In the genomic region with DNA sequence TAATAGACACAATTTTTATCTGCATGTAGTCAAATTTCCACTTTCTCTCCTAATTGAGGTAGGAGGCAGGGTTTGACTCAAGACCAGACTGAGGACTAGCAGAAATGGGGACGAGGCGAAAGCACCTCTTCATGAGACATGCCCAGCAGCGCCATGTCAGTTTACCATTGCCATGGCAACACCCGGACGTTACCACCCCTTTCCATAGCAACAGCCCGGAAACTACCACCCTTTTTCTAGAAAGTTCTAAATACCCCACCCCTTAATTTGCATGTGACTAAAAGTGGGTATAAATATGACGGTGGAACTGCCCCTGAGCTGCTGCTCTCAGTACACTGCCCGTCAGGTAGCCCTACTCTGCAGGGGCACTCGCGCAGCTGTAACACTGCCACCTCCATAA, we compare ENCODE assay signal across 1 cellular context.
TF ChIP-seq lines count a peak whose summit lies in the region.

No MANE protein-coding gene starts in this region.

TF ChIP-seq in GM23338, 12 proteins besides CTCF, POLR2A, EP300 and RAD21:
- TF ChIP-seq, protein P1, sequence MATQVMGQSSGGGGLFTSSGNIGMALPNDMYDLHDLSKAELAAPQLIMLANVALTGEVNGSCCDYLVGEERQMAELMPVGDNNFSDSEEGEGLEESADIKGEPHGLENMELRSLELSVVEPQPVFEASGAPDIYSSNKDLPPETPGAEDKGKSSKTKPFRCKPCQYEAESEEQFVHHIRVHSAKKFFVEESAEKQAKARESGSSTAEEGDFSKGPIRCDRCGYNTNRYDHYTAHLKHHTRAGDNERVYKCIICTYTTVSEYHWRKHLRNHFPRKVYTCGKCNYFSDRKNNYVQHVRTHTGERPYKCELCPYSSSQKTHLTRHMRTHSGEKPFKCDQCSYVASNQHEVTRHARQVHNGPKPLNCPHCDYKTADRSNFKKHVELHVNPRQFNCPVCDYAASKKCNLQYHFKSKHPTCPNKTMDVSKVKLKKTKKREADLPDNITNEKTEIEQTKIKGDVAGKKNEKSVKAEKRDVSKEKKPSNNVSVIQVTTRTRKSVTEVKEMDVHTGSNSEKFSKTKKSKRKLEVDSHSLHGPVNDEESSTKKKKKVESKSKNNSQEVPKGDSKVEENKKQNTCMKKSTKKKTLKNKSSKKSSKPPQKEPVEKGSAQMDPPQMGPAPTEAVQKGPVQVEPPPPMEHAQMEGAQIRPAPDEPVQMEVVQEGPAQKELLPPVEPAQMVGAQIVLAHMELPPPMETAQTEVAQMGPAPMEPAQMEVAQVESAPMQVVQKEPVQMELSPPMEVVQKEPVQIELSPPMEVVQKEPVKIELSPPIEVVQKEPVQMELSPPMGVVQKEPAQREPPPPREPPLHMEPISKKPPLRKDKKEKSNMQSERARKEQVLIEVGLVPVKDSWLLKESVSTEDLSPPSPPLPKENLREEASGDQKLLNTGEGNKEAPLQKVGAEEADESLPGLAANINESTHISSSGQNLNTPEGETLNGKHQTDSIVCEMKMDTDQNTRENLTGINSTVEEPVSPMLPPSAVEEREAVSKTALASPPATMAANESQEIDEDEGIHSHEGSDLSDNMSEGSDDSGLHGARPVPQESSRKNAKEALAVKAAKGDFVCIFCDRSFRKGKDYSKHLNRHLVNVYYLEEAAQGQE (IDR thresholded peaks at IDR 0.05; ENCODE audit: unreplicated experiment), result no peak
- no peak for TF ChIP-seq STAT1 (IDR thresholded peaks at IDR 0.05; ENCODE audit: unreplicated experiment)
- TF ChIP-seq, protein P2, sequence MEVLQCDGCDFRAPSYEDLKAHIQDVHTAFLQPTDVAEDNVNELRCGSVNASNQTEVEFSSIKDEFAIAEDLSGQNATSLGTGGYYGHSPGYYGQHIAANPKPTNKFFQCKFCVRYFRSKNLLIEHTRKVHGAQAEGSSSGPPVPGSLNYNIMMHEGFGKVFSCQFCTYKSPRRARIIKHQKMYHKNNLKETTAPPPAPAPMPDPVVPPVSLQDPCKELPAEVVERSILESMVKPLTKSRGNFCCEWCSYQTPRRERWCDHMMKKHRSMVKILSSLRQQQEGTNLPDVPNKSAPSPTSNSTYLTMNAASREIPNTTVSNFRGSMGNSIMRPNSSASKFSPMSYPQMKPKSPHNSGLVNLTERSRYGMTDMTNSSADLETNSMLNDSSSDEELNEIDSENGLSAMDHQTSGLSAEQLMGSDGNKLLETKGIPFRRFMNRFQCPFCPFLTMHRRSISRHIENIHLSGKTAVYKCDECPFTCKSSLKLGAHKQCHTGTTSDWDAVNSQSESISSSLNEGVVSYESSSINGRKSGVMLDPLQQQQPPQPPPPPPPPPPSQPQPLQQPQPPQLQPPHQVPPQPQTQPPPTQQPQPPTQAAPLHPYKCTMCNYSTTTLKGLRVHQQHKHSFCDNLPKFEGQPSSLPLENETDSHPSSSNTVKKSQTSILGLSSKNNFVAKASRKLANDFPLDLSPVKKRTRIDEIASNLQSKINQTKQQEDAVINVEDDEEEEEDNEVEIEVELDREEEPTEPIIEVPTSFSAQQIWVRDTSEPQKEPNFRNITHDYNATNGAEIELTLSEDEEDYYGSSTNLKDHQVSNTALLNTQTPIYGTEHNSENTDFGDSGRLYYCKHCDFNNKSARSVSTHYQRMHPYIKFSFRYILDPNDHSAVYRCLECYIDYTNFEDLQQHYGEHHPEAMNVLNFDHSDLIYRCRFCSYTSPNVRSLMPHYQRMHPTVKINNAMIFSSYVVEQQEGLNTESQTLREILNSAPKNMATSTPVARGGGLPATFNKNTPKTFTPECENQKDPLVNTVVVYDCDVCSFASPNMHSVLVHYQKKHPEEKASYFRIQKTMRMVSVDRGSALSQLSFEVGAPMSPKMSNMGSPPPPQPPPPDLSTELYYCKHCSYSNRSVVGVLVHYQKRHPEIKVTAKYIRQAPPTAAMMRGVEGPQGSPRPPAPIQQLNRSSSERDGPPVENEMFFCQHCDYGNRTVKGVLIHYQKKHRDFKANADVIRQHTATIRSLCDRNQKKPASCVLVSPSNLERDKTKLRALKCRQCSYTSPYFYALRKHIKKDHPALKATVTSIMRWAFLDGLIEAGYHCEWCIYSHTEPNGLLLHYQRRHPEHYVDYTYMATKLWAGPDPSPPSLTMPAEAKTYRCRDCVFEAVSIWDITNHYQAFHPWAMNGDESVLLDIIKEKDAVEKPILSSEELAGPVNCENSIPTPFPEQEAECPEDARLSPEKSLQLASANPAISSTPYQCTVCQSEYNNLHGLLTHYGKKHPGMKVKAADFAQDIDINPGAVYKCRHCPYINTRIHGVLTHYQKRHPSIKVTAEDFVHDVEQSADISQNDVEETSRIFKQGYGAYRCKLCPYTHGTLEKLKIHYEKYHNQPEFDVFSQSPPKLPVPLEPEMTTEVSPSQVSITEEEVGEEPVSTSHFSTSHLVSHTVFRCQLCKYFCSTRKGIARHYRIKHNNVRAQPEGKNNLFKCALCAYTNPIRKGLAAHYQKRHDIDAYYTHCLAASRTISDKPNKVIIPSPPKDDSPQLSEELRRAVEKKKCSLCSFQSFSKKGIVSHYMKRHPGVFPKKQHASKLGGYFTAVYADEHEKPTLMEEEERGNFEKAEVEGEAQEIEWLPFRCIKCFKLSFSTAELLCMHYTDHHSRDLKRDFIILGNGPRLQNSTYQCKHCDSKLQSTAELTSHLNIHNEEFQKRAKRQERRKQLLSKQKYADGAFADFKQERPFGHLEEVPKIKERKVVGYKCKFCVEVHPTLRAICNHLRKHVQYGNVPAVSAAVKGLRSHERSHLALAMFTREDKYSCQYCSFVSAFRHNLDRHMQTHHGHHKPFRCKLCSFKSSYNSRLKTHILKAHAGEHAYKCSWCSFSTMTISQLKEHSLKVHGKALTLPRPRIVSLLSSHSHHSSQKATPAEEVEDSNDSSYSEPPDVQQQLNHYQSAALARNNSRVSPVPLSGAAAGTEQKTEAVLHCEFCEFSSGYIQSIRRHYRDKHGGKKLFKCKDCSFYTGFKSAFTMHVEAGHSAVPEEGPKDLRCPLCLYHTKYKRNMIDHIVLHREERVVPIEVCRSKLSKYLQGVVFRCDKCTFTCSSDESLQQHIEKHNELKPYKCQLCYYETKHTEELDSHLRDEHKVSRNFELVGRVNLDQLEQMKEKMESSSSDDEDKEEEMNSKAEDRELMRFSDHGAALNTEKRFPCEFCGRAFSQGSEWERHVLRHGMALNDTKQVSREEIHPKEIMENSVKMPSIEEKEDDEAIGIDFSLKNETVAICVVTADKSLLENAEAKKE (CRISPR knock-in tag; IDR thresholded peaks at IDR 0.05), result no peak
- TF ChIP-seq ZNF331 (CRISPR knock-in tag; IDR thresholded peaks at IDR 0.05; ENCODE audit: low read depth), result no peak
